Comparison of ENCODE assay signal across 3 cellular contexts in the genomic region with DNA sequence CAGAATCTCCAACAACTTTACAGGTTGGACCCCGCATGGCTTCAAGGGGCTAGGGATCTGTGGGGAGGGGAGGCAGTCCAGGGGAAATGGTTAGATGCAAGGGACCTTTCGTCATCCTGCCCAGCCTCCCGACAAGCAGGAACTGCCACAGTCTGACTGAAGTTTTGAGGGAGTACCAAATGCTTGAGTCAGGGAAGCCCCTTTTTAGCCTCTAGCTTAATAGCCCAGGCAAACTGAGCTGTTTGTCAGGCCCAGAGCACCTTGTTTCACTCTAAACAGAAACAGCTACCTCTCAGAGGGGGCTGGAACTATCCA.
TF ChIP-seq lines count a peak whose summit lies in the region.

No MANE protein-coding gene starts in this region.

TF ChIP-seq in SK-N-SH, 30 proteins besides CTCF, POLR2A, EP300 and RAD21:
- TF ChIP-seq RXRA (IDR thresholded peaks at IDR 0.05; ENCODE audit: borderline replicate concordance, low read depth): no peak
- no peak for TF ChIP-seq FOXM1 (IDR thresholded peaks at IDR 0.05; ENCODE audit: low read depth)
- TF ChIP-seq NFIC (IDR thresholded peaks at IDR 0.05; ENCODE audit: borderline replicate concordance): no peak
- no peak for TF ChIP-seq FOSL2 (IDR thresholded peaks at IDR 0.05; ENCODE audit: borderline replicate concordance, low read depth)
- no peak for TF ChIP-seq SMC3 (IDR thresholded peaks at IDR 0.05; ENCODE audit: low read depth, low read length)
- TF ChIP-seq YY1 (IDR thresholded peaks at IDR 0.05; ENCODE audit: low read depth): no peak
- no peak for TF ChIP-seq PBX3 (IDR thresholded peaks at IDR 0.05)
- TF ChIP-seq, protein P1, sequence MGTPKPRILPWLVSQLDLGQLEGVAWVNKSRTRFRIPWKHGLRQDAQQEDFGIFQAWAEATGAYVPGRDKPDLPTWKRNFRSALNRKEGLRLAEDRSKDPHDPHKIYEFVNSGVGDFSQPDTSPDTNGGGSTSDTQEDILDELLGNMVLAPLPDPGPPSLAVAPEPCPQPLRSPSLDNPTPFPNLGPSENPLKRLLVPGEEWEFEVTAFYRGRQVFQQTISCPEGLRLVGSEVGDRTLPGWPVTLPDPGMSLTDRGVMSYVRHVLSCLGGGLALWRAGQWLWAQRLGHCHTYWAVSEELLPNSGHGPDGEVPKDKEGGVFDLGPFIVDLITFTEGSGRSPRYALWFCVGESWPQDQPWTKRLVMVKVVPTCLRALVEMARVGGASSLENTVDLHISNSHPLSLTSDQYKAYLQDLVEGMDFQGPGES (IDR thresholded peaks at IDR 0.05; ENCODE audit: low read depth, low read length): no peak
- no peak for TF ChIP-seq JUND (IDR thresholded peaks at IDR 0.05)
- TF ChIP-seq USF1 (IDR thresholded peaks at IDR 0.05; ENCODE audit: borderline replicate concordance, low read depth): no peak
- no peak for TF ChIP-seq RCOR1 (IDR thresholded peaks at IDR 0.05; ENCODE audit: low read length)
- no peak for TF ChIP-seq ELF1 (IDR thresholded peaks at IDR 0.05)
- TF ChIP-seq GATA2 (CRISPR knock-in tag; IDR thresholded peaks at IDR 0.05): no peak

TF ChIP-seq in SK-N-SH treated with all-trans-retinoic acid at 6 μM for 48 hours, 23 proteins besides CTCF, POLR2A, EP300 and RAD21:
- TF ChIP-seq ISL1 (CRISPR knock-in tag; IDR thresholded peaks at IDR 0.05): no peak

TF ChIP-seq in H1, 55 proteins besides CTCF, POLR2A, EP300 and RAD21:
- TF ChIP-seq YY1 (IDR thresholded peaks at IDR 0.05; ENCODE audit: low read depth, low read length) (no peak), CBX8 (IDR thresholded peaks at IDR 0.05; ENCODE audit: borderline replicate concordance, low read depth, low read length) (no peak), NRF1 (IDR thresholded peaks at IDR 0.05; ENCODE audit: low read depth, low read length) (no peak), GTF2F1 (IDR thresholded peaks at IDR 0.05; ENCODE audit: borderline replicate concordance, low read depth, low read length) (no peak), RBBP5 (IDR thresholded peaks at IDR 0.05; ENCODE audit: borderline replicate concordance, low read depth, low read length) (no peak), CHD7 (IDR thresholded peaks at IDR 0.05; ENCODE audit: insufficient replicate concordance, low read length) (no peak), BACH1 (IDR thresholded peaks at IDR 0.05; ENCODE audit: low read length) (no peak), SIRT6 (IDR thresholded peaks at IDR 0.05; ENCODE audit: low read length) (no peak)
